In the genomic region with DNA sequence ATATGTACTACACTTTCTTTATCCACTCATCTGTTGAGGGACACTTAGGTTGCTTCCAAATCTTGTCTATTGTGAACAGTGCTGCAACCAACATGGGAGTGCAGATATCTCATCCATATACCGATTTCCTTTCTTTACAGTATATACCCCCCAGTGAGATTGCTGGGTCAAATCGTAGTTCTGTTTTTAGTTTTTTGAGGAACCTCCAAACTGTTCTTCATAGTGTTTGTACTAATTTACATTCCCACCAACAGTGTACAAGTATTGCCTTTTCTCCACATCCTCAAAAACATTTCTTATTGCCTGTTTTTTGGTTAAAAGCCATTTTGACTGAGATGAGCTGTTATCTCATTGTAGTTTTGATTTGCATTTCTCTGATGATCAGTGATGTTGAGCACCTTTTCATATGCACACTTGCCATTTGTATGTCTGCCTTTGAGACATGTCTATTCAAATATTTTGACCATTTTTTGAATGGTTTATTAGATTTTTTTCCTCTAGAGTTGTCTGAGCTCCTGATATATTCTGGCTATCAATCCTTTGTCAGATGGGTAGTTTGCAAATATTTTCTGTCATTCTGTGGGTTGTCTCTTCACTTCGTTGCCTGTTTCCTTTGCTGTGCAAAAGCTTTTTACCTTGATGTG, we compare ENCODE assay signal across 19 cellular contexts. TPM values are rescaled to one million over a fixed set of nuclear protein-coding genes. Genes with fewer than 3 reads are reported as not detected.
DNase-seq lines count a peak whose midpoint lies in the region; ATAC-seq and TF ChIP-seq lines count a peak whose summit lies in the region.
"Had no signal": no experiment of that assay in that cellular context is flagged by ENCODE, and none has a peak within 500 bp of the region (broad histone marks: within the 10 kb centered on the region; RNA-seq: fewer than 3 reads in every experiment).

No MANE protein-coding gene starts in this region.

- H3K27ac ChIP-seq in mammary epithelial cell (ENCODE audit: insufficient read depth, low read depth, low read length), result no peak overlapping the region
- H3K27ac ChIP-seq: PC-9 had no signal

- H3K4me1 Mint-ChIP-seq in natural killer cell treated with Interleukin-12 subunit alpha and Interleukin-12 subunit beta and Interleukin-15 and Interleukin-18, amount 100 ng/mL, for 72 hours (ENCODE audit: low read depth in 2 of 2), result peaks cover 73 to 86% of the 10 kb centered on the region in 2 donors

- peaks cover 44% of the 10 kb centered on the region for H3K36me3 Mint-ChIP-seq in natural killer cell treated with Interleukin-12 subunit alpha and Interleukin-12 subunit beta and Interleukin-15 and Interleukin-18, amount 100 ng/mL, for 72 hours

- no peaks in the 10 kb centered on the region for H4K20me1 ChIP-seq in mammary epithelial cell (ENCODE audit: insufficient read depth, low read length)

- H3K27ac Mint-ChIP-seq in natural killer cell treated with Interleukin-12 subunit alpha and Interleukin-12 subunit beta and Interleukin-15 and Interleukin-18, amount 100 ng/mL, for 72 hours, result peak overlapping the region; percentile 98
- H3K27ac Mint-ChIP-seq: activated naive CD4-positive, alpha-beta T cell treated with anti-CD3 and anti-CD28 coated beads, Interleukin-2, amount 50 U/mL, for 24 hours had no signal

- 80% methylated on average over 3 of the region's 3 CpGs for WGBS in mammary epithelial cell (ENCODE audit: low coverage, missing lambda C conversion rate)

- intact Hi-C loops in posterior vena cava (cut with DNase I) (no loop called here), mammary epithelial cell (cut with micrococcal nuclease) (no loop called here)

- peaks cover 2% of the 10 kb centered on the region for H3K9me3 Mint-ChIP-seq in natural killer cell treated with Interleukin-12 subunit alpha and Interleukin-12 subunit beta and Interleukin-15 and Interleukin-18, amount 100 ng/mL, for 72 hours
- H3K9me3 Mint-ChIP-seq: activated naive CD4-positive, alpha-beta T cell treated with anti-CD3 and anti-CD28 coated beads, Interleukin-2, amount 50 U/mL, for 24 hours had no signal

- peak; percentile 36 for ATAC-seq in GM18868 (IDR thresholded peaks at IDR 0.05; ENCODE audit: unreplicated experiment)
- ATAC-seq in HG02610 (IDR thresholded peaks at IDR 0.05; ENCODE audit: unreplicated experiment), result peak; percentile 50
- peak in 1 of 2 donors; percentile 18 for ATAC-seq in natural killer cell treated with Interleukin-12 subunit alpha and Interleukin-12 subunit beta and Interleukin-15 and Interleukin-18, amount 100 ng/mL, for 72 hours
- ATAC-seq: activated CD4-positive, CD25-positive, alpha-beta regulatory T cell treated with anti-CD3 and anti-CD28 coated beads, Interleukin-2, amount 50 U/mL, for 24 hours had no signal

- no peaks in the 10 kb centered on the region for H3K4me1 ChIP-seq in mammary epithelial cell (ENCODE audit: insufficient read depth, low read length)

- no peaks in the 10 kb centered on the region for H3K79me2 ChIP-seq in mammary epithelial cell (ENCODE audit: insufficient read depth, low read length)

- TF ChIP-seq CTCF in mammary epithelial cell (conservative IDR thresholded peaks at IDR 0.05 in 1 of 2, IDR thresholded peaks at IDR 0.05 in 1 of 2; ENCODE audit: extremely low read depth in 1 of 2, insufficient read depth in 1 of 2, low read depth in 1 of 2, low read length in 2 of 2), result no peak

- dilution Hi-C loops in mammary epithelial cell (cut with HindIII; ENCODE audit: low sequenced_read_pairs), result no loop called here

- H3K4me2 ChIP-seq in mammary epithelial cell (ENCODE audit: insufficient read depth, low read depth, low read length), result no peak overlapping the region
- H3K4me2 ChIP-seq: PC-9 had no signal

- H3K27me3 Mint-ChIP-seq in natural killer cell treated with Interleukin-12 subunit alpha and Interleukin-12 subunit beta and Interleukin-15 and Interleukin-18, amount 100 ng/mL, for 72 hours, result no peaks in the 10 kb centered on the region

- no TSS peak for BruUV-seq in mammary epithelial cell (replicated peaks; lab: Mats Ljungman, UMichigan)

- DNase-seq in NCI-H526 treated with DMSO at 0.1 percent for 48 hours (lab: John Stamatoyannopoulos, UW) (peak; percentile 90), posterior vena cava (ENCODE audit: low spot score) (no peak), NCI-H82 treated with DMSO at 0.1 percent for 48 hours (lab: John Stamatoyannopoulos, UW; ENCODE audit: unreplicated experiment) (no peak), mammary epithelial cell (no peak), RKO (ENCODE audit: low spot score) (no peak)
- DNase-seq in natural killer cell treated with Interleukin-12 subunit alpha and Interleukin-12 subunit beta and Interleukin-15 and Interleukin-18, amount 100 ng/mL, for 72 hours (ENCODE audit: low spot score), result no peak
- DNase-seq: C1 segment of cervical spinal cord; DMS79; effector CD4-positive, alpha-beta T cell; NCI-H1417; NCI-H345; PC-9; stimulated activated CD4-positive, alpha-beta T cell treated with anti-CD3 and anti-CD28 coated beads, Interleukin-15, amount 100 ng/mL, for 24 hours; substantia nigra; T-helper 1 cell had no signal

- no peak overlapping the region for H3K4me3 ChIP-seq in mammary epithelial cell (replicated peaks in 1 of 3; ENCODE audit: insufficient read depth in 1 of 3, low read depth in 2 of 3, low read length in 3 of 3)
- H3K4me3 ChIP-seq: PC-9 had no signal

- peaks cover 1% of the 10 kb centered on the region for H3K27me3 ChIP-seq in mammary epithelial cell (ENCODE audit: insufficient read depth, low read length)

- H3K4me3 Mint-ChIP-seq in natural killer cell treated with Interleukin-12 subunit alpha and Interleukin-12 subunit beta and Interleukin-15 and Interleukin-18, amount 100 ng/mL, for 72 hours, result peak overlapping the region; percentile 79
- H3K4me3 Mint-ChIP-seq: activated naive CD4-positive, alpha-beta T cell treated with anti-CD3 and anti-CD28 coated beads, Interleukin-2, amount 50 U/mL, for 24 hours had no signal

- no peak overlapping the region for H2AFZ ChIP-seq in mammary epithelial cell (ENCODE audit: low read depth, low read length)
- H2AFZ ChIP-seq: PC-9 had no signal

- CTCF ChIA-PET in mammary epithelial cell (lab: Charles Lee; ENCODE audit: low non-redundant PET), result no interaction called here

- no peak overlapping the region for H3K9ac ChIP-seq in mammary epithelial cell (ENCODE audit: insufficient read depth, low read length)

- no peaks in the 10 kb centered on the region for H3K9me3 ChIP-seq in mammary epithelial cell (replicated peaks; ENCODE audit: insufficient read depth, low read length)

- in situ Hi-C loops in mammary epithelial cell (cut with MboI; ENCODE audit: low sequenced_read_pairs in 2 of 2), result no loop called here

- no peaks in the 10 kb centered on the region for H3K36me3 ChIP-seq in mammary epithelial cell (ENCODE audit: insufficient read depth, low read length)

RNA-seq across cellular contexts. Expression of a gene that starts 12.2 kb away (rescaled TPM):
- 100 to 1,000 TPM; 209 to 569 TPM for total RNA-seq in natural killer cell treated with Interleukin-12 subunit alpha and Interleukin-12 subunit beta and Interleukin-15 and Interleukin-18, amount 100 ng/mL, for 72 hours
- total RNA-seq in posterior vena cava (10 to 100 TPM; 10.8 to 22.7 TPM), mammary epithelial cell (under 1 TPM in 1 of 2 donors, not detected in 1; 0.09 TPM)
- polyA plus RNA-seq in mammary epithelial cell, result 0.07 TPM
- polyA minus RNA-seq in mammary epithelial cell, result not detected
- total RNA-seq: PC-9 had no signal

RNA-seq across cellular contexts. Expression of a gene that starts 57.5 kb away (rescaled TPM):
- not detected for total RNA-seq in natural killer cell treated with Interleukin-12 subunit alpha and Interleukin-12 subunit beta and Interleukin-15 and Interleukin-18, amount 100 ng/mL, for 72 hours
- total RNA-seq in posterior vena cava, result 10 to 100 TPM; 27.6 to 32.2 TPM
- under 1 TPM in 1 of 2 donors, not detected in 1; under 0.01 TPM for total RNA-seq in mammary epithelial cell
- polyA plus RNA-seq in mammary epithelial cell, result not detected
- polyA minus RNA-seq in mammary epithelial cell, result not detected
- total RNA-seq: PC-9 had no signal

Comparison
In these comparisons a context has a peak if more than half of its experiments do, and no peak if none do; other contexts are left out.
1. RNA of a gene that starts 12.2 kb away (total RNA-seq): 209 to 569 TPM in natural killer cell treated with Interleukin-12 subunit alpha and Interleukin-12 subunit beta and Interleukin-15 and Interleukin-18, amount 100 ng/mL, for 72 hours and 10.8 to 22.7 TPM in posterior vena cava; 0.09 TPM in mammary epithelial cell; every median in the first group is over 10 times any median in the second.
2. RNA of a gene that starts 57.5 kb away (total RNA-seq): 27.6 to 32.2 TPM in posterior vena cava; under 0.01 TPM in mammary epithelial cell and not detected in natural killer cell treated with Interleukin-12 subunit alpha and Interleukin-12 subunit beta and Interleukin-15 and Interleukin-18, amount 100 ng/mL, for 72 hours; every median in the first group is over 10 times any median in the second.